In the genomic region with DNA sequence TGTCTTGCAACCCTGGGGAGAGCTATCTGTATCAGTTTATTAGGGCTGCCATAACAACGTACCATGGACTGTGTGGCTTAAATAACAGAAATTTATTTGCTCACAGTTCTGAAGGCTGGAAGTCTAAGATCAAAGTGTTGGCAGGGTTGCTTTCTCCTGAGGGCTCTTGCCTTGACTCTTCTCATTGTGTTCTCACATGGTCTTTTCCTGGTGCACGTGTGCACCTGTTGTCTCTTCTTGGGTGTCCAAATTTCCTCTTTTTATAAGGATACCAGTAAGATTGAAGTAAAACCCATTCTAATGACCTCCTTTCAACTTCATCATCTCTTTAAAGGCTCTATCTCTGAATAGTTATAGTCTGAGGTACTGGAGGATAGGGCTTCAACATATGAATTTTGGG, we compare ENCODE assay signal across 34 cellular contexts.
"Had no signal": no experiment of that assay in that cellular context is flagged by ENCODE, and none has a peak within 500 bp of the region (broad histone marks: within the 10 kb centered on the region; RNA-seq: fewer than 3 reads in every experiment).

No MANE protein-coding gene starts in this region.

- H3K4me3 ChIP-seq: adrenal gland, ascending aorta, body of pancreas, breast epithelium, cardiac muscle cell had no signal

- H3K4me1 ChIP-seq: adrenal gland, ascending aorta, body of pancreas, breast epithelium had no signal

- H3K36me3 ChIP-seq: adrenal gland, ascending aorta, brain microvascular endothelial cell, breast epithelium, cardiac muscle cell had no signal

- H3K27me3 ChIP-seq: adrenal gland, ascending aorta, body of pancreas, brain microvascular endothelial cell, breast epithelium, cardiac muscle cell had no signal

- FAIRE-seq: astrocyte, bronchial epithelial cell had no signal

- DNase-seq: activated effector memory CD4-positive, alpha-beta T cell treated with anti-CD3 and anti-CD28 coated beads, Interleukin-2, amount 50 U/mL, for 16 hours; activated effector memory CD4-positive, alpha-beta T cell treated with Interleukin-2 at 50 U/mL for 16 hours; activated gamma-delta T cell; activated gamma-delta T cell treated with Interleukin-2 at 50 U/mL for 16 hours; activated naive CD4-positive, alpha-beta T cell; activated naive CD4-positive, alpha-beta T cell treated with anti-CD3 and anti-CD28 coated beads for 36 hours; activated naive CD4-positive, alpha-beta T cell treated with anti-CD3 and anti-CD28 coated beads, Interleukin-2, amount 10 ng/mL, durations not matched to agents 7 days and 5 days; activated naive CD4-positive, alpha-beta T cell treated with anti-CD3 and anti-CD28 coated beads, Interleukin-2, amount 50 U/mL, for 16 hours; activated naive CD4-positive, alpha-beta T cell treated with Interleukin-2 at 50 U/mL for 16 hours; activated naive CD8-positive, alpha-beta T cell treated with anti-CD3 and anti-CD28 coated beads for 36 hours; activated naive CD8-positive, alpha-beta T cell treated with anti-CD3 and anti-CD28 coated beads, Interleukin-2, amount 10 ng/mL, durations not matched to agents 7 days and 5 days; activated naive CD8-positive, alpha-beta T cell treated with anti-CD3 and anti-CD28 coated beads, Interleukin-2, amount 50 U/mL, for 24 hours; activated T-cell treated with anti-CD3 and anti-CD28 coated beads, Interleukin-2, amount 50 U/mL, for 1 hour; activated T-cell treated with anti-CD3 and anti-CD28 coated beads, Interleukin-2, amount 50 U/mL, for 24 hours; activated T-cell treated with anti-CD3 and anti-CD28 coated beads, Interleukin-2, amount 50 U/mL, for 4 hours; activated T-cell treated with anti-CD3 and anti-CD28 coated beads, Interleukin-2, amount 50 U/mL, for 48 hours; activated T-cell treated with anti-CD3 and anti-CD28 coated beads, Interleukin-2, amount 50 U/mL, for 72 hours; adrenal gland; amniotic stem cell; amygdala; anterior cingulate cortex; aorta; body of pancreas; brain microvascular endothelial cell; caudate nucleus; central memory CD4-positive, alpha-beta T cell; cerebellar nuclear complex had no signal

- H3K9me3 ChIP-seq: adrenal gland, ascending aorta, body of pancreas, breast epithelium had no signal

- ATAC-seq: activated naive CD4-positive, alpha-beta T cell treated with anti-CD3 and anti-CD28 coated beads, Interleukin-2, amount 50 U/mL, for 72 hours; activated naive CD8-positive, alpha-beta T cell treated with anti-CD3 and anti-CD28 coated beads, Interleukin-2, amount 50 U/mL, for 24 hours; activated T-cell treated with anti-CD3 and anti-CD28 coated beads, Interleukin-2, amount 50 U/mL, for 4 hours; activated T-cell treated with anti-CD3 and anti-CD28 coated beads, Interleukin-2, amount 50 U/mL, for 72 hours; activated T-helper 17 cell treated with anti-CD3 and anti-CD28 coated beads, Interleukin-2, amount 50 U/mL, for 72 hours; body of pancreas had no signal

- H3K27ac ChIP-seq: adrenal gland, ascending aorta, body of pancreas, brain microvascular endothelial cell, breast epithelium, cardiac muscle cell had no signal
